ENCODE assay signal across 8 cellular contexts in genomic region chr1:169601096-169601881, GRCh38. TPM values are rescaled to one million over a fixed set of nuclear protein-coding genes. Genes with fewer than 3 reads are reported as not detected.
A peak's percentile ranks its signal among the peaks of the same experiment; 100 is the strongest.
DNase-seq lines count a peak whose midpoint lies in the region; ATAC-seq and TF ChIP-seq lines count a peak whose summit lies in the region.

No MANE protein-coding gene starts in this region.

- peak; percentile 61 for TF ChIP-seq CTCF in foreskin keratinocyte (conservative IDR thresholded peaks at IDR 0.05)
- TF ChIP-seq CTCF in retinal pigment epithelial cell (conservative IDR thresholded peaks at IDR 0.05; ENCODE audit: low read depth, low read length): peak; percentile 45

- peak; percentile 31 for DNase-seq in NCI-H1105 treated with DMSO at 0.1 percent for 48 hours (lab: John Stamatoyannopoulos, UW)
- DNase-seq in NCI-H1105 (lab: John Stamatoyannopoulos, UW): no peak
- peak; percentile 28 for DNase-seq in SW480 (ENCODE audit: low spot score)
- no peak for DNase-seq in foreskin keratinocyte
- no peak for DNase-seq in retinal pigment epithelial cell (ENCODE audit: low read depth)
- no peak for DNase-seq in NK-92 (lab: John Stamatoyannopoulos, UW; ENCODE audit: unreplicated experiment)

- peaks cover 3% of the 10 kb centered on the region for H3K27me3 ChIP-seq in foreskin keratinocyte

- ATAC-seq in HG03175 (IDR thresholded peaks at IDR 0.05; ENCODE audit: unreplicated experiment) (peak; percentile 56), foreskin keratinocyte (no peak), GM18502 (IDR thresholded peaks at IDR 0.05; ENCODE audit: poor library complexity, unreplicated experiment) (no peak)

- no peak overlapping the region for H3K27ac ChIP-seq in foreskin keratinocyte

- no peaks in the 10 kb centered on the region for H3K4me1 ChIP-seq in foreskin keratinocyte

- no peak overlapping the region for H3K4me3 ChIP-seq in retinal pigment epithelial cell (ENCODE audit: low read length)

RNA-seq across cellular contexts. Expression of gene F5, which starts 15.0 kb away (rescaled TPM):
- total RNA-seq in foreskin keratinocyte: not detected in 2 replicates
- polyA plus RNA-seq in foreskin keratinocyte: not detected in 2 replicates

RNA-seq across cellular contexts. Expression of gene SELP, which starts 28.6 kb away (rescaled TPM):
- total RNA-seq in foreskin keratinocyte: not detected in 2 replicates
- polyA plus RNA-seq in foreskin keratinocyte: not detected in 2 replicates

Comparison
In these comparisons a context has a peak if more than half of its experiments do, and no peak if none do; other contexts are left out.
1. DNase-seq: peak in NCI-H1105 treated with DMSO at 0.1 percent for 48 hours (single experiment) and SW480 (single experiment); none in NCI-H1105 (single experiment), foreskin keratinocyte (0 of 2), retinal pigment epithelial cell (single experiment) and NK-92 (single experiment).